Comparison of ENCODE assay signal across 26 cellular contexts in the genomic region with DNA sequence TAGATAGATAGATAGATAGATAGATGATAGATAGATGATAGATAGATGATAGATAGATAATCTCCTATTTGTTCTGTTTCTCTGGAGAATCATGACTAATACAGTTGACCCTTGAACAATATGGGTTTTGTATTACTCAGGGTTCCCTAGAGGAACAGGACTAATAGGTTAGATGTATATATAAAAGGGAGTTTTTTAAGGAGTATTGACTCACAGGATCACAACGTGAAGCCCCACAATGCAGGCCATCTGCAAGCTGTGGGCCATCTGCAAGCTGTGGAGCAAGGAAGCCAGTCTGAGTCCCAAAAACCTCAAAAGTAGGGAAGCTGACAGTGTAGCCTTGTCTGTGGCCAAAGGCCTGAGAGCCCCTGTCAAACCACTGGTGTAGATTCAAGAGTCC.
"Had no signal": no experiment of that assay in that cellular context is flagged by ENCODE, and none has a peak within 500 bp of the region (broad histone marks: within the 10 kb centered on the region; RNA-seq: fewer than 3 reads in every experiment).

No MANE protein-coding gene starts in this region.

- H3K36me3 ChIP-seq: adrenal gland, ascending aorta, brain microvascular endothelial cell, gastroesophageal sphincter, neural progenitor cell, right atrium auricular region, transverse colon had no signal

- H3K27ac ChIP-seq: adrenal gland, ascending aorta, brain microvascular endothelial cell, gastroesophageal sphincter, neural progenitor cell, right atrium auricular region, transverse colon, VCaP had no signal

- H3K27me3 Mint-ChIP-seq: activated naive CD8-positive, alpha-beta T cell treated with anti-CD3 and anti-CD28 coated beads for 36 hours; effector memory CD8-positive, alpha-beta T cell; memory B cell; naive thymus-derived CD8-positive, alpha-beta T cell had no signal

- H3K9ac ChIP-seq: neural progenitor cell had no signal

- FAIRE-seq: keratinocyte had no signal

- H3K4me3 ChIP-seq: adrenal gland, ascending aorta, gastroesophageal sphincter, neural progenitor cell, right atrium auricular region, transverse colon had no signal

- H3K4me1 Mint-ChIP-seq: activated naive CD8-positive, alpha-beta T cell treated with anti-CD3 and anti-CD28 coated beads for 36 hours; naive thymus-derived CD8-positive, alpha-beta T cell; neural progenitor cell had no signal

- H3K36me3 Mint-ChIP-seq: activated naive CD8-positive, alpha-beta T cell treated with anti-CD3 and anti-CD28 coated beads for 36 hours; memory B cell; naive thymus-derived CD8-positive, alpha-beta T cell; neural progenitor cell had no signal

- H3K4me3 Mint-ChIP-seq: activated naive CD4-positive, alpha-beta T cell treated with anti-CD3 and anti-CD28 coated beads for 36 hours; activated naive CD8-positive, alpha-beta T cell treated with anti-CD3 and anti-CD28 coated beads for 36 hours; activated T-helper 1 cell treated with anti-CD3 and anti-CD28 coated beads, Interleukin-12 subunit alpha, Interleukin-12 subunit beta, Interleukin-2, Interleukin-4 antibody, amounts not matched to agents 30 ng/mL and 10 ng/mL and 1 ng/mL, durations not matched to agents 14 hours and 24 hours and 36 hours; effector memory CD8-positive, alpha-beta T cell; memory B cell; naive thymus-derived CD8-positive, alpha-beta T cell; neural progenitor cell had no signal

- H3K4me2 ChIP-seq: neural progenitor cell had no signal

- H3K27me3 ChIP-seq: adrenal gland, ascending aorta, brain microvascular endothelial cell, gastroesophageal sphincter, neural progenitor cell, right atrium auricular region, transverse colon had no signal

- H3K4me1 ChIP-seq: adrenal gland, ascending aorta, gastroesophageal sphincter, neural progenitor cell, right atrium auricular region, transverse colon had no signal

- H3K27ac Mint-ChIP-seq: activated naive CD4-positive, alpha-beta T cell treated with anti-CD3 and anti-CD28 coated beads for 36 hours; activated naive CD8-positive, alpha-beta T cell treated with anti-CD3 and anti-CD28 coated beads for 36 hours; activated T-helper 1 cell treated with anti-CD3 and anti-CD28 coated beads, Interleukin-12 subunit alpha, Interleukin-12 subunit beta, Interleukin-2, Interleukin-4 antibody, amounts not matched to agents 30 ng/mL and 10 ng/mL and 1 ng/mL, durations not matched to agents 14 hours and 24 hours and 36 hours; effector memory CD8-positive, alpha-beta T cell; memory B cell; naive thymus-derived CD8-positive, alpha-beta T cell; neural progenitor cell had no signal

- DNase-seq: activated CD4-positive, alpha-beta T cell treated with anti-CD3 and anti-CD28 coated beads for 4 hours; activated CD4-positive, alpha-beta T cell treated with anti-CD3 and anti-CD28 coated beads, Interleukin-2, amount 50 U/mL, for 4 hours; activated CD8-positive, alpha-beta memory T cell treated with anti-CD3 and anti-CD28 coated beads, Interleukin-2, amount 50 U/mL, for 4 hours; activated effector memory CD4-positive, alpha-beta T cell treated with anti-CD3 and anti-CD28 coated beads, Interleukin-2, amount 50 U/mL, for 16 hours; activated naive CD4-positive, alpha-beta T cell treated with anti-CD3 and anti-CD28 coated beads for 36 hours; activated naive CD8-positive, alpha-beta T cell treated with anti-CD3 and anti-CD28 coated beads for 36 hours; activated T-cell treated with anti-CD3 and anti-CD28 coated beads, Interleukin-2, amount 50 U/mL, for 1 hour; adrenal gland; brain microvascular endothelial cell; caudate nucleus; cortex of kidney; effector memory CD8-positive, alpha-beta T cell; head of caudate nucleus; hippocampal formation; left colon; naive thymus-derived CD8-positive, alpha-beta T cell; stimulated activated naive CD4-positive, alpha-beta T cell; transverse colon had no signal

- H3K9me3 Mint-ChIP-seq: activated naive CD4-positive, alpha-beta T cell treated with anti-CD3 and anti-CD28 coated beads for 36 hours; activated T-helper 1 cell treated with anti-CD3 and anti-CD28 coated beads, Interleukin-12 subunit alpha, Interleukin-12 subunit beta, Interleukin-2, Interleukin-4 antibody, amounts not matched to agents 30 ng/mL and 10 ng/mL and 1 ng/mL, durations not matched to agents 14 hours and 24 hours and 36 hours; memory B cell; neural progenitor cell had no signal

- ATAC-seq: effector memory CD8-positive, alpha-beta T cell; gastroesophageal sphincter; left colon; naive thymus-derived CD8-positive, alpha-beta T cell had no signal

- H3K9me3 ChIP-seq: adrenal gland, ascending aorta, gastroesophageal sphincter, right atrium auricular region, transverse colon had no signal
